ENCODE assay signal across 23 cellular contexts in the genomic region with DNA sequence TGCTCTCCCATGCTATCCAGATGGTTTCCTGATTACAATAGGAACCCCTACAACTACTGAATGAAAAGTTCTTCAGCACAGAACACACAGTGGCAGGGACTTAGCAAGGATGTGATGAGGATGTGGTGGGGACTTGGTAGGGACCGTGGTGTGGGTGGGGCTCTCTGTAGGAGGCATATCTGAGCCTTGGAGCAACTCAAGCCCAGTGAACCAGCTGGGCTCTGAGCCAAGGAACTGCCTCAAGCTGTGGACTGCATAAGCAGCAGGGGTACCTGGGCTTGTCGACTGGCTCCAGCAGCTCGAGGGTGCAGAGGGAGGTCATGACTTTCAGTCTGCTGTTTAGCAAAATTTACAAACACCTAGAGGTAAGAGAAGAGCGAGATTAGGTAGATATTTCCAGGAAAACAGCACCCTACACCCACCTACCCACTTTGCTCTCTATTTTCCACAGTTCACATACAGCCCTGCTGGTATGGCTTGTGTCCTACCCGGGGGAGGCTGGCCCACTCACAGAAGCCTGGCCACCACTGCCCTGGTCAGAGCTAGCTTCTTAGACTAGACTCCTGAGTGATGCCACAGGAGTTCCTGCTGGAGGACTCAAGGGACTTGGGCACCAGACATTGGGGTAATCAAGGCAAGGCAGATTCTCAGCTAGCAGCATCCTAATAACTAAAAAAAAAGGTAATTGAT.
A peak's percentile ranks its signal among the peaks of the same experiment; 100 is the strongest.
DNase-seq lines count a peak whose midpoint lies in the region; ATAC-seq and TF ChIP-seq lines count a peak whose summit lies in the region.
"Had no signal": no experiment of that assay in that cellular context is flagged by ENCODE, and none has a peak within 500 bp of the region (broad histone marks: within the 10 kb centered on the region; RNA-seq: fewer than 3 reads in every experiment).

No MANE protein-coding gene starts in this region.

- no peak overlapping the region for H3K27ac Mint-ChIP-seq in MCF 10A (ENCODE audit: low read depth, unreplicated experiment)
- H3K27ac Mint-ChIP-seq in effector memory CD8-positive, alpha-beta T cell, result no peak overlapping the region
- no peak overlapping the region for H3K27ac Mint-ChIP-seq in activated CD4-positive, alpha-beta T cell treated with anti-CD3 and anti-CD28 coated beads, Interleukin-2, amount 10 ng/mL, durations not matched to agents 7 days and 5 days
- H3K27ac Mint-ChIP-seq: activated CD4-positive, alpha-beta memory T cell treated with anti-CD3 and anti-CD28 coated beads for 36 hours; CD4-positive, alpha-beta memory T cell; naive B cell; T-helper 1 cell treated with Interleukin-12 subunit alpha and Interleukin-12 subunit beta and Interleukin-4 antibody, amounts not matched to agents 30 μg/mL and 1 μg/mL, for 36 hours; WTC11 had no signal

- H3K36me3 ChIP-seq in breast epithelium, result no peaks in the 10 kb centered on the region
- no peaks in the 10 kb centered on the region for H3K36me3 ChIP-seq in thyroid gland
- H3K36me3 ChIP-seq in effector memory CD4-positive, alpha-beta T cell (ENCODE audit: control insufficient read depth, insufficient read depth, low read length), result no peaks in the 10 kb centered on the region
- H3K36me3 ChIP-seq: gastroesophageal sphincter, HAP-1, right lobe of liver, SJSA1 had no signal

- H3K27me3 Mint-ChIP-seq in MCF 10A (ENCODE audit: insufficient read depth, unreplicated experiment), result no peaks in the 10 kb centered on the region
- peaks cover 20 to 29% of the 10 kb centered on the region in 2 donors for H3K27me3 Mint-ChIP-seq in effector memory CD8-positive, alpha-beta T cell
- H3K27me3 Mint-ChIP-seq in activated CD4-positive, alpha-beta T cell treated with anti-CD3 and anti-CD28 coated beads, Interleukin-2, amount 10 ng/mL, durations not matched to agents 7 days and 5 days, result peaks cover 37% of the 10 kb centered on the region

- H3K4me3 ChIP-seq in breast epithelium, result no peak overlapping the region
- no peak overlapping the region for H3K4me3 ChIP-seq in thyroid gland (replicated peaks in 1 of 3)
- H3K4me3 ChIP-seq in effector memory CD4-positive, alpha-beta T cell (ENCODE audit: insufficient read depth, low read depth, low read length, poor library complexity, severe bottlenecking), result no peak overlapping the region
- H3K4me3 ChIP-seq: gastroesophageal sphincter, HAP-1, right lobe of liver, SJSA1, testis had no signal

- no TSS peak for BruUV-seq in MCF 10A (replicated peaks; lab: Mats Ljungman, UMichigan)

- H3K27ac ChIP-seq in breast epithelium, result peak overlapping the region in 1 of 2 donors; percentile 2
- no peak overlapping the region for H3K27ac ChIP-seq in thyroid gland
- no peak overlapping the region for H3K27ac ChIP-seq in effector memory CD4-positive, alpha-beta T cell (ENCODE audit: insufficient read depth, low read length, poor library complexity, severe bottlenecking)
- H3K27ac ChIP-seq: gastroesophageal sphincter, right lobe of liver, SJSA1, testis had no signal

- peak; percentile 36 for DNase-seq in MCF 10A (ENCODE audit: unreplicated experiment)
- DNase-seq in breast epithelium (ENCODE audit: low spot score in 2 of 2), result no peak
- peak; percentile 6 for DNase-seq in NCI-H345 treated with DMSO at 0.1 percent for 48 hours (lab: John Stamatoyannopoulos, UW; ENCODE audit: unreplicated experiment)
- DNase-seq in effector memory CD8-positive, alpha-beta T cell, result no peak
- DNase-seq in thyroid gland, result peak; percentile 86 to 91
- DNase-seq in effector memory CD4-positive, alpha-beta T cell, result no peak
- DNase-seq in activated CD4-positive, alpha-beta T cell treated with anti-CD3 and anti-CD28 coated beads, Interleukin-2, amount 10 ng/mL, durations not matched to agents 7 days and 5 days, result no peak
- DNase-seq: activated CD4-positive, alpha-beta memory T cell treated with anti-CD3 and anti-CD28 coated beads for 36 hours; CD4-positive, alpha-beta memory T cell; DMS53; Kasumi-1; mesenchymal stem cell; naive B cell; NCI-H748 treated with DMSO at 0.1 percent for 48 hours; PC-3; right lobe of liver; testis had no signal

- peak; percentile 36 for ATAC-seq in effector memory CD8-positive, alpha-beta T cell (replicated peaks)
- no peak for ATAC-seq in HG03097 (IDR thresholded peaks at IDR 0.05; ENCODE audit: low FRiP score, unreplicated experiment)
- ATAC-seq: gastroesophageal sphincter, PC-3, right lobe of liver, WTC11 had no signal

- H3K9me3 ChIP-seq in breast epithelium, result no peaks in the 10 kb centered on the region
- H3K9me3 ChIP-seq in thyroid gland, result no peaks in the 10 kb centered on the region
- H3K9me3 ChIP-seq in effector memory CD4-positive, alpha-beta T cell (ENCODE audit: control insufficient read depth, low read length), result no peaks in the 10 kb centered on the region
- H3K9me3 ChIP-seq: gastroesophageal sphincter, HAP-1, right lobe of liver, SJSA1, testis had no signal

- TF ChIP-seq POLR2A in breast epithelium (IDR thresholded peaks at IDR 0.05) (no peak), thyroid gland (IDR thresholded peaks at IDR 0.05) (no peak)

- H3K9me3 Mint-ChIP-seq in MCF 10A (ENCODE audit: unreplicated experiment), result no peaks in the 10 kb centered on the region
- H3K9me3 Mint-ChIP-seq in effector memory CD8-positive, alpha-beta T cell, result no peaks in the 10 kb centered on the region
- H3K9me3 Mint-ChIP-seq in activated CD4-positive, alpha-beta T cell treated with anti-CD3 and anti-CD28 coated beads, Interleukin-2, amount 10 ng/mL, durations not matched to agents 7 days and 5 days, result no peaks in the 10 kb centered on the region
- H3K9me3 Mint-ChIP-seq: activated CD4-positive, alpha-beta memory T cell treated with anti-CD3 and anti-CD28 coated beads for 36 hours; CD4-positive, alpha-beta memory T cell; T-helper 1 cell treated with Interleukin-12 subunit alpha and Interleukin-12 subunit beta and Interleukin-4 antibody, amounts not matched to agents 30 μg/mL and 1 μg/mL, for 36 hours; WTC11 had no signal

- H3K4me3 Mint-ChIP-seq in MCF 10A (ENCODE audit: unreplicated experiment), result no peak overlapping the region
- no peak overlapping the region for H3K4me3 Mint-ChIP-seq in effector memory CD8-positive, alpha-beta T cell
- H3K4me3 Mint-ChIP-seq in activated CD4-positive, alpha-beta T cell treated with anti-CD3 and anti-CD28 coated beads, Interleukin-2, amount 10 ng/mL, durations not matched to agents 7 days and 5 days, result no peak overlapping the region
- H3K4me3 Mint-ChIP-seq: activated CD4-positive, alpha-beta memory T cell treated with anti-CD3 and anti-CD28 coated beads for 36 hours; CD4-positive, alpha-beta memory T cell; naive B cell; T-helper 1 cell treated with Interleukin-12 subunit alpha and Interleukin-12 subunit beta and Interleukin-4 antibody, amounts not matched to agents 30 μg/mL and 1 μg/mL, for 36 hours; WTC11 had no signal

- intact Hi-C loops in MCF 10A (cut with micrococcal nuclease), result no loop called here
- intact Hi-C loops in breast epithelium (cut with DNase I; ENCODE audit: low total_unique reads), result no loop called here
- intact Hi-C loops in thyroid gland (cut with DNase I), result no loop called here

- CTCF ChIA-PET in MCF 10A (lab: Yijun Ruan, JAX), result no interaction called here
- CTCF ChIA-PET in activated CD4-positive, alpha-beta T cell treated with anti-CD3 and anti-CD28 coated beads, Interleukin-2, amount 10 ng/mL, durations not matched to agents 7 days and 5 days (lab: Charles Lee), result no interaction called here

- WGBS in thyroid gland, 2 donors, result 33 to 38% methylated on average over 5 of the region's 5 CpGs

- H3K4me1 ChIP-seq in breast epithelium (no peaks in the 10 kb centered on the region), thyroid gland (peaks cover 0 to 6% of the 10 kb centered on the region in 2 donors)
- H3K4me1 ChIP-seq in effector memory CD4-positive, alpha-beta T cell (ENCODE audit: control insufficient read depth, insufficient read depth, low read length, poor library complexity, severe bottlenecking), result no peaks in the 10 kb centered on the region
- H3K4me1 ChIP-seq: gastroesophageal sphincter, HAP-1, right lobe of liver, testis had no signal

- POLR2A ChIA-PET in MCF 10A (lab: Yijun Ruan, JAX), result no interaction called here
- POLR2A ChIA-PET in activated CD4-positive, alpha-beta T cell treated with anti-CD3 and anti-CD28 coated beads, Interleukin-2, amount 10 ng/mL, durations not matched to agents 7 days and 5 days (lab: Charles Lee), result no interaction called here

- H3K4me1 Mint-ChIP-seq in MCF 10A (ENCODE audit: insufficient read depth, unreplicated experiment), result peaks cover 10% of the 10 kb centered on the region
- peaks cover 13% of the 10 kb centered on the region in 2 donors for H3K4me1 Mint-ChIP-seq in effector memory CD8-positive, alpha-beta T cell (ENCODE audit: low read depth in 2 of 2)
- no peaks in the 10 kb centered on the region for H3K4me1 Mint-ChIP-seq in activated CD4-positive, alpha-beta T cell treated with anti-CD3 and anti-CD28 coated beads, Interleukin-2, amount 10 ng/mL, durations not matched to agents 7 days and 5 days
- H3K4me1 Mint-ChIP-seq: naive B cell had no signal

- H3K27me3 ChIP-seq in breast epithelium (no peaks in the 10 kb centered on the region), thyroid gland (no peaks in the 10 kb centered on the region)
- no peaks in the 10 kb centered on the region for H3K27me3 ChIP-seq in effector memory CD4-positive, alpha-beta T cell (replicated peaks; ENCODE audit: control insufficient read depth, insufficient read depth, low read length, poor library complexity, severe bottlenecking)
- H3K27me3 ChIP-seq: gastroesophageal sphincter, right lobe of liver, SJSA1, testis had no signal

- no peak for TF ChIP-seq CTCF in MCF 10A (IDR thresholded peaks at IDR 0.05; ENCODE audit: unreplicated experiment)
- no peak for TF ChIP-seq CTCF in breast epithelium (IDR thresholded peaks at IDR 0.05)
- TF ChIP-seq CTCF in thyroid gland (IDR thresholded peaks at IDR 0.05), result no peak

- H3K36me3 Mint-ChIP-seq in MCF 10A (ENCODE audit: insufficient read depth, unreplicated experiment), result no peaks in the 10 kb centered on the region
- H3K36me3 Mint-ChIP-seq in effector memory CD8-positive, alpha-beta T cell (ENCODE audit: insufficient read depth), result no peaks in the 10 kb centered on the region
- H3K36me3 Mint-ChIP-seq in activated CD4-positive, alpha-beta T cell treated with anti-CD3 and anti-CD28 coated beads, Interleukin-2, amount 10 ng/mL, durations not matched to agents 7 days and 5 days (ENCODE audit: low read depth), result no peaks in the 10 kb centered on the region
- H3K36me3 Mint-ChIP-seq: activated CD4-positive, alpha-beta memory T cell treated with anti-CD3 and anti-CD28 coated beads for 36 hours; CD4-positive, alpha-beta memory T cell; naive B cell; WTC11 had no signal

Comparison
In these comparisons a context has a peak if more than half of its experiments do, and no peak if none do; other contexts are left out.
1. DNase-seq: peak in MCF 10A (single experiment), NCI-H345 treated with DMSO at 0.1 percent for 48 hours (single experiment) and thyroid gland (2 of 2); none in breast epithelium (0 of 2), effector memory CD8-positive, alpha-beta T cell (0 of 3), effector memory CD4-positive, alpha-beta T cell (0 of 3) and activated CD4-positive, alpha-beta T cell treated with anti-CD3 and anti-CD28 coated beads, Interleukin-2, amount 10 ng/mL, durations not matched to agents 7 days and 5 days (single experiment).